In genomic region chr13:51452391-51453307, GRCh38 we compare ENCODE assay signal across 8 cellular contexts. TPM values are rescaled to one million over a fixed set of nuclear protein-coding genes. Genes with fewer than 3 reads are reported as not detected.
DNase-seq lines count a peak whose midpoint lies in the region; ATAC-seq, FAIRE-seq and TF ChIP-seq lines count a peak whose summit lies in the region.

Gene INTS6, minus strand, starts transcription at chr13:51453036. Its CDS starts 511 bp downstream, at chr13:51452525.

- peak within 1 kb of the TSS; percentile 87 for H3K4me3 Mint-ChIP-seq in chondrocyte (ENCODE audit: unreplicated experiment)

- H3K27ac Mint-ChIP-seq in chondrocyte (ENCODE audit: unreplicated experiment) = peak within 1 kb of the TSS; percentile 98

- peak within 1 kb of the TSS; percentile 98 for H3K27ac ChIP-seq in kidney (ENCODE audit: low read depth in 2 of 2, low read length in 2 of 2)

- H3K9me3 ChIP-seq in kidney (ENCODE audit: control insufficient read depth in 1 of 2, low read length in 2 of 2) = no peaks in the 10 kb centered on the region

- TF ChIP-seq POLR2A in GM19193 (IDR thresholded peaks at IDR 0.05; ENCODE audit: extremely low read depth, insufficient read depth, insufficient read length) = peak; percentile 100

- peak; percentile 97 for FAIRE-seq in kidney (lab: Jason Lieb, UNC)

- peak; percentile 68 for ATAC-seq in HG03439 (IDR thresholded peaks at IDR 0.05; ENCODE audit: unreplicated experiment)

- H3K4me1 Mint-ChIP-seq in chondrocyte (ENCODE audit: low read depth) = peaks cover 29% of the 10 kb centered on the region

- peaks cover 4 to 6% of the 10 kb centered on the region in 2 donors for H3K4me1 ChIP-seq in kidney (ENCODE audit: control insufficient read depth in 1 of 2, insufficient read depth in 1 of 2, low read depth in 1 of 2, low read length in 2 of 2)

- peaks cover 0 to 23% of the 10 kb centered on the region in 2 donors for H3K36me3 ChIP-seq in kidney (ENCODE audit: control insufficient read depth in 1 of 2, insufficient read depth in 2 of 2, low read length in 2 of 2)

- intact Hi-C loops in kidney (cut with DNase I) = loop anchor here (10.0 kb wide), 1 partner anchor 132 kb away; the partner anchor contains the start of gene WDFY2

- H3K4me3 ChIP-seq in kidney (ENCODE audit: low read length in 2 of 2) = peak within 1 kb of the TSS; percentile 79 to 89

- TF ChIP-seq CTCF in chondrocyte (IDR thresholded peaks at IDR 0.05) (no peak), kidney (IDR thresholded peaks at IDR 0.05; ENCODE audit: borderline replicate concordance, extremely low read depth, insufficient read depth) (no peak)

- peaks cover 10% of the 10 kb centered on the region for H3K36me3 Mint-ChIP-seq in chondrocyte (ENCODE audit: low read depth)

- peak within 1 kb of the TSS; percentile 95 to 96 for H3K9ac ChIP-seq in kidney (ENCODE audit: low read length in 2 of 2)

- DNase-seq in AML-193 (lab: John Stamatoyannopoulos, UW) (peak; percentile 100), NCI-H510A treated with DMSO at 0.1 percent for 48 hours (lab: John Stamatoyannopoulos, UW) (peak; percentile 91), chondrocyte (ENCODE audit: low spot score) (peak; percentile 99), kidney (peak; percentile 100)
- DNase-seq in activated CD4-positive, alpha-beta T cell treated with anti-CD3 and anti-CD28 coated beads for 24 hours (ENCODE audit: low read depth in 2 of 2) = peak; percentile 96 to 98
- DNase-seq in stimulated activated CD4-positive, alpha-beta T cell treated with anti-CD3 and anti-CD28 coated beads, Interleukin-15, amount 100 ng/mL, for 24 hours = peak; percentile 99

- H3K9me3 Mint-ChIP-seq in chondrocyte (ENCODE audit: low read depth) = no peaks in the 10 kb centered on the region

- H3K27me3 Mint-ChIP-seq in chondrocyte (ENCODE audit: low read depth) = no peaks in the 10 kb centered on the region

RNA-seq across cellular contexts. Expression of gene INTS6, which starts in this region (rescaled TPM):
- total RNA-seq in chondrocyte (25.6 to 37.7 TPM (median 27.4 TPM) in 3 replicates), kidney (31.0 TPM)
- polyA plus RNA-seq in kidney (ENCODE audit: insufficient read depth, low read depth, low replicate concordance) = 8.3 TPM

Comparison
In these comparisons a context has a peak if more than half of its experiments do, and no peak if none do; other contexts are left out.
1. Peak in every context shown above with its lines: DNase-seq, ATAC-seq, H3K4me3 ChIP-seq and H3K27ac ChIP-seq.